ENCODE assay signal across 1 cellular context in the genomic region with DNA sequence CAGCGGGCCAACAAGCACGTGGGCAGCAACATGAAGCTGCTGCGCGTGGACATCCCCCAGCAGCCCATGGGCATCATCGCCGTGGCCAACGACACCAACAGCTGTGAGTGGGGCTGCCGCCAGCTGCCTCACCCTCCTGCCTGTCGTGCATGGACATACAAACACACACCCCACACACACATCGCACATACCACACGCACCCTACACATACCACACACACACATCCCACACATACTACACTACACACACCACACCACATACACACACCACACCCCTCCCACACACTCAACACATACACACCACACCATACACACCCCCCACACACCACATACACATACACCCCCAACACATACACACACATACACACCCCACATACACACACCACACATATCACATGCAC.
TF ChIP-seq lines count a peak whose summit lies in the region.

No MANE protein-coding gene starts in this region.

TF ChIP-seq in GM23338, 12 proteins besides CTCF, POLR2A, EP300 and RAD21:
- TF ChIP-seq ZNF114 (CRISPR knock-in tag; IDR thresholded peaks at IDR 0.05) (no peak), NANOG (IDR thresholded peaks at IDR 0.05; ENCODE audit: borderline replicate concordance) (no peak), CREB1 (CRISPR knock-in tag; IDR thresholded peaks at IDR 0.05; ENCODE audit: low read depth) (no peak), ZNF462 (CRISPR knock-in tag; IDR thresholded peaks at IDR 0.05) (no peak), POLR2AphosphoS5 (IDR thresholded peaks at IDR 0.05; ENCODE audit: low read depth) (no peak), ETS1 (IDR thresholded peaks at IDR 0.05) (no peak), EZH2phosphoT487 (IDR thresholded peaks at IDR 0.05; ENCODE audit: unreplicated experiment) (no peak), ZNF331 (CRISPR knock-in tag; IDR thresholded peaks at IDR 0.05; ENCODE audit: low read depth) (no peak), STAT1 (IDR thresholded peaks at IDR 0.05; ENCODE audit: unreplicated experiment) (no peak), JUNB (IDR thresholded peaks at IDR 0.05; ENCODE audit: unreplicated experiment) (no peak), EZH2 (IDR thresholded peaks at IDR 0.05; ENCODE audit: low read depth, unreplicated experiment) (no peak)
- TF ChIP-seq, protein P1, sequence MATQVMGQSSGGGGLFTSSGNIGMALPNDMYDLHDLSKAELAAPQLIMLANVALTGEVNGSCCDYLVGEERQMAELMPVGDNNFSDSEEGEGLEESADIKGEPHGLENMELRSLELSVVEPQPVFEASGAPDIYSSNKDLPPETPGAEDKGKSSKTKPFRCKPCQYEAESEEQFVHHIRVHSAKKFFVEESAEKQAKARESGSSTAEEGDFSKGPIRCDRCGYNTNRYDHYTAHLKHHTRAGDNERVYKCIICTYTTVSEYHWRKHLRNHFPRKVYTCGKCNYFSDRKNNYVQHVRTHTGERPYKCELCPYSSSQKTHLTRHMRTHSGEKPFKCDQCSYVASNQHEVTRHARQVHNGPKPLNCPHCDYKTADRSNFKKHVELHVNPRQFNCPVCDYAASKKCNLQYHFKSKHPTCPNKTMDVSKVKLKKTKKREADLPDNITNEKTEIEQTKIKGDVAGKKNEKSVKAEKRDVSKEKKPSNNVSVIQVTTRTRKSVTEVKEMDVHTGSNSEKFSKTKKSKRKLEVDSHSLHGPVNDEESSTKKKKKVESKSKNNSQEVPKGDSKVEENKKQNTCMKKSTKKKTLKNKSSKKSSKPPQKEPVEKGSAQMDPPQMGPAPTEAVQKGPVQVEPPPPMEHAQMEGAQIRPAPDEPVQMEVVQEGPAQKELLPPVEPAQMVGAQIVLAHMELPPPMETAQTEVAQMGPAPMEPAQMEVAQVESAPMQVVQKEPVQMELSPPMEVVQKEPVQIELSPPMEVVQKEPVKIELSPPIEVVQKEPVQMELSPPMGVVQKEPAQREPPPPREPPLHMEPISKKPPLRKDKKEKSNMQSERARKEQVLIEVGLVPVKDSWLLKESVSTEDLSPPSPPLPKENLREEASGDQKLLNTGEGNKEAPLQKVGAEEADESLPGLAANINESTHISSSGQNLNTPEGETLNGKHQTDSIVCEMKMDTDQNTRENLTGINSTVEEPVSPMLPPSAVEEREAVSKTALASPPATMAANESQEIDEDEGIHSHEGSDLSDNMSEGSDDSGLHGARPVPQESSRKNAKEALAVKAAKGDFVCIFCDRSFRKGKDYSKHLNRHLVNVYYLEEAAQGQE (IDR thresholded peaks at IDR 0.05; ENCODE audit: unreplicated experiment), result no peak
TF ChIP-seq in GM23338: peak in this region for 0.
